ENCODE assay signal across 19 cellular contexts in genomic region chr22:47031628-47031915, GRCh38.
"Had no signal": no experiment of that assay in that cellular context is flagged by ENCODE, and none has a peak within 500 bp of the region (broad histone marks: within the 10 kb centered on the region; RNA-seq: fewer than 3 reads in every experiment).

No MANE protein-coding gene starts in this region.

- DNase-seq: activated CD4-positive, alpha-beta T cell treated with anti-CD3 and anti-CD28 coated beads, Interleukin-2, amount 10 ng/mL, durations not matched to agents 24 days and 14 days; activated CD8-positive, alpha-beta T cell treated with anti-CD3 and anti-CD28 coated beads for 36 hours; activated naive CD4-positive, alpha-beta T cell treated with Interleukin-2 at 50 U/mL for 16 hours; activated naive CD8-positive, alpha-beta T cell treated with anti-CD3 and anti-CD28 coated beads, Interleukin-2, amount 10 ng/mL, durations not matched to agents 7 days and 5 days; activated T-cell treated with anti-CD3 and anti-CD28 coated beads, Interleukin-2, amount 50 U/mL, for 24 hours; amygdala; erythroblast; immature natural killer cell; kidney glomerular epithelial cell; stimulated activated CD4-positive, alpha-beta T cell treated with anti-CD3 and anti-CD28 coated beads, Interleukin-12 subunit alpha, Interleukin-12 subunit beta, amount 100 ng/mL, for 4 hours; stimulated activated CD4-positive, alpha-beta T cell treated with anti-CD3 and anti-CD28 coated beads, Interleukin-1b, Interleukin-23, amount 100 ng/mL, for 48 hours; stimulated activated CD8-positive, alpha-beta memory T cell treated with anti-CD3 and anti-CD28 coated beads, Interleukin-4, amount 100 ng/mL, for 48 hours; stimulated activated naive CD4-positive, alpha-beta T cell; T1000; trophoblast cell had no signal

- H3K9me3 ChIP-seq: gastroesophageal sphincter had no signal

- H3K27ac ChIP-seq: coronary artery, parathyroid adenoma had no signal

- ATAC-seq: activated CD8-positive, alpha-beta T cell treated with anti-CD3 and anti-CD28 coated beads for 36 hours; gastroesophageal sphincter; natural killer cell treated with Interleukin-12 subunit alpha and Interleukin-12 subunit beta and Interleukin-15 and Interleukin-18, amount 100 ng/mL, for 72 hours had no signal

- H3K4me3 ChIP-seq: coronary artery, gastroesophageal sphincter had no signal

- H3K27me3 ChIP-seq: gastroesophageal sphincter had no signal

- H3K4me1 ChIP-seq: parathyroid adenoma had no signal
